In genomic region chr1:58778593-58778992, GRCh38 we compare ENCODE assay signal across 17 cellular contexts. TPM values are rescaled to one million over a fixed set of nuclear protein-coding genes. Genes with fewer than 3 reads are reported as not detected.
DNase-seq lines count a peak whose midpoint lies in the region; ATAC-seq, FAIRE-seq and TF ChIP-seq lines count a peak whose summit lies in the region.
"Had no signal": no experiment of that assay in that cellular context is flagged by ENCODE, and none has a peak within 500 bp of the region (broad histone marks: within the 10 kb centered on the region; RNA-seq: fewer than 3 reads in every experiment).

No MANE protein-coding gene starts in this region.

- TF ChIP-seq CTCF in natural killer cell (IDR thresholded peaks at IDR 0.05), result no peak
- no peak for TF ChIP-seq CTCF in astrocyte (IDR thresholded peaks at IDR 0.05; ENCODE audit: insufficient read depth, low read depth, low read length)
- TF ChIP-seq CTCF in neural progenitor cell (IDR thresholded peaks at IDR 0.05), result no peak

- no peak overlapping the region for H3K4ac ChIP-seq in mesenchymal stem cell (ENCODE audit: low read depth in 1 of 2, low read length in 2 of 2)

- H3K9me3 Mint-ChIP-seq in natural killer cell (peaks cover 0 to 3% of the 10 kb centered on the region in 2 donors), astrocyte (ENCODE audit: unreplicated experiment) (no peaks in the 10 kb centered on the region), neural progenitor cell (no peaks in the 10 kb centered on the region)
- no peaks in the 10 kb centered on the region for H3K9me3 Mint-ChIP-seq in natural killer cell treated with Interleukin-12 subunit alpha and Interleukin-12 subunit beta and Interleukin-15 and Interleukin-18, amount 100 ng/mL, for 72 hours

- no peak overlapping the region for H3K18ac ChIP-seq in mesenchymal stem cell (ENCODE audit: low read depth in 1 of 2, low read length in 2 of 2)

- no peak overlapping the region for H2BK12ac ChIP-seq in mesenchymal stem cell (ENCODE audit: low read length in 2 of 2)

- H3K79me2 ChIP-seq in astrocyte (ENCODE audit: insufficient read depth, low read length), result peaks cover 33% of the 10 kb centered on the region
- H3K79me2 ChIP-seq in neural progenitor cell (ENCODE audit: low read depth), result no peaks in the 10 kb centered on the region

- ATAC-seq in natural killer cell (peak in 1 of 3 donors; percentile 0), GM21367 (IDR thresholded peaks at IDR 0.05; ENCODE audit: unreplicated experiment) (no peak)
- ATAC-seq in natural killer cell treated with Interleukin-12 subunit alpha and Interleukin-12 subunit beta and Interleukin-15 and Interleukin-18, amount 100 ng/mL, for 72 hours, result no peak

- H3K27ac ChIP-seq in astrocyte (ENCODE audit: low read depth, low read length) (no peak overlapping the region), mesenchymal stem cell (ENCODE audit: low read length, poor library complexity, severe bottlenecking) (no peak overlapping the region), neural progenitor cell (no peak overlapping the region)

- peaks cover 37 to 40% of the 10 kb centered on the region in 2 donors for H3K4me1 Mint-ChIP-seq in natural killer cell
- peaks cover 14 to 18% of the 10 kb centered on the region in 2 donors for H3K4me1 Mint-ChIP-seq in natural killer cell treated with Interleukin-12 subunit alpha and Interleukin-12 subunit beta and Interleukin-15 and Interleukin-18, amount 100 ng/mL, for 72 hours (ENCODE audit: low read depth in 2 of 2)
- peaks cover 12% of the 10 kb centered on the region for H3K4me1 Mint-ChIP-seq in astrocyte (ENCODE audit: low read depth, unreplicated experiment)
- H3K4me1 Mint-ChIP-seq in neural progenitor cell, result peaks cover 34% of the 10 kb centered on the region

- no peak overlapping the region for H2AK5ac ChIP-seq in mesenchymal stem cell (ENCODE audit: low read length, severe bottlenecking)

- intact Hi-C loops in natural killer cell (cut with micrococcal nuclease), result no loop called here

- DNase-seq in natural killer cell (no peak), astrocyte (ENCODE audit: low read depth) (peak; percentile 20), mesenchymal stem cell (peak; percentile 55), neural progenitor cell (ENCODE audit: low spot score) (no peak), pons (ENCODE audit: low spot score) (no peak), HAP-1 (ENCODE audit: low spot score in 2 of 2) (no peak)
- no peak for DNase-seq in natural killer cell treated with Interleukin-12 subunit alpha and Interleukin-12 subunit beta and Interleukin-15 and Interleukin-18, amount 100 ng/mL, for 72 hours (ENCODE audit: low spot score)
- DNase-seq: AML-193, Calu3, GF-D8, Kasumi-1, NCI-H1417, NCI-H2029 treated with DMSO at 0.1 percent for 48 hours, SIG-M5 had no signal

- H3K27me3 Mint-ChIP-seq in natural killer cell (ENCODE audit: low read depth in 2 of 2) (peaks cover 0 to 8% of the 10 kb centered on the region in 2 donors), astrocyte (ENCODE audit: low read depth, unreplicated experiment) (no peaks in the 10 kb centered on the region), neural progenitor cell (ENCODE audit: insufficient read depth, low read depth) (peaks cover 22% of the 10 kb centered on the region)
- peaks cover 0 to 4% of the 10 kb centered on the region in 2 donors for H3K27me3 Mint-ChIP-seq in natural killer cell treated with Interleukin-12 subunit alpha and Interleukin-12 subunit beta and Interleukin-15 and Interleukin-18, amount 100 ng/mL, for 72 hours

- H3K9me3 ChIP-seq in astrocyte (ENCODE audit: insufficient read depth, low read depth, low read length) (no peaks in the 10 kb centered on the region), mesenchymal stem cell (ENCODE audit: control insufficient read depth, low read length) (no peaks in the 10 kb centered on the region), neural progenitor cell (ENCODE audit: low read depth) (no peaks in the 10 kb centered on the region), HAP-1 (no peaks in the 10 kb centered on the region)

- no peak overlapping the region for H2BK15ac ChIP-seq in mesenchymal stem cell (ENCODE audit: low read depth, poor library complexity, severe bottlenecking)

- H3K14ac ChIP-seq in mesenchymal stem cell (ENCODE audit: low read length in 2 of 2), result no peak overlapping the region

- peaks cover 18% of the 10 kb centered on the region for H3F3A ChIP-seq in neural progenitor cell (ENCODE audit: low read depth)

- H3K9ac ChIP-seq in astrocyte (ENCODE audit: low read length) (no peak overlapping the region), mesenchymal stem cell (ENCODE audit: low read length) (peak overlapping the region; percentile 100), neural progenitor cell (no peak overlapping the region)

- H3K79me1 ChIP-seq in mesenchymal stem cell (replicated peaks; ENCODE audit: low read length, poor library complexity, severe bottlenecking), result peaks cover 3% of the 10 kb centered on the region

- no peak overlapping the region for H3K4me3 ChIP-seq in astrocyte (ENCODE audit: insufficient read depth, low read depth, low read length)
- H3K4me3 ChIP-seq in mesenchymal stem cell (ENCODE audit: insufficient read depth in 1 of 2, low read depth in 1 of 2, low read length in 2 of 2), result no peak overlapping the region
- H3K4me3 ChIP-seq in neural progenitor cell, result no peak overlapping the region
- H3K4me3 ChIP-seq in HAP-1, result no peak overlapping the region

- in situ Hi-C loops in HAP-1 (cut with MboI; ENCODE audit: low sequenced_read_pairs), result no loop called here

- H2BK5ac ChIP-seq in mesenchymal stem cell (ENCODE audit: low read depth, low read length, poor library complexity, severe bottlenecking), result no peak overlapping the region

- H4K8ac ChIP-seq in mesenchymal stem cell (ENCODE audit: low read length), result no peak overlapping the region

- peaks cover 12% of the 10 kb centered on the region for H3K4me1 ChIP-seq in astrocyte (ENCODE audit: insufficient read depth, low read length)
- H3K4me1 ChIP-seq in mesenchymal stem cell (ENCODE audit: control insufficient read depth, insufficient read depth, low read depth, low read length), result no peaks in the 10 kb centered on the region
- peaks cover 13% of the 10 kb centered on the region for H3K4me1 ChIP-seq in neural progenitor cell
- H3K4me1 ChIP-seq in HAP-1, result no peaks in the 10 kb centered on the region

- H4K20me1 ChIP-seq in astrocyte (ENCODE audit: insufficient read depth, low read length), result peaks cover 40% of the 10 kb centered on the region
- peaks cover 18% of the 10 kb centered on the region for H4K20me1 ChIP-seq in neural progenitor cell (ENCODE audit: low read depth)

- H3K36me3 Mint-ChIP-seq in natural killer cell (no peaks in the 10 kb centered on the region), astrocyte (ENCODE audit: low read depth, unreplicated experiment) (peaks cover 21% of the 10 kb centered on the region), neural progenitor cell (peaks cover 4% of the 10 kb centered on the region)
- peaks cover 12% of the 10 kb centered on the region for H3K36me3 Mint-ChIP-seq in natural killer cell treated with Interleukin-12 subunit alpha and Interleukin-12 subunit beta and Interleukin-15 and Interleukin-18, amount 100 ng/mL, for 72 hours

- H3K23ac ChIP-seq in mesenchymal stem cell (ENCODE audit: low read length in 2 of 2), result no peak overlapping the region

- H2AFZ ChIP-seq in astrocyte (ENCODE audit: low read depth, low read length) (no peak overlapping the region), mesenchymal stem cell (ENCODE audit: low read depth, low read length) (no peak overlapping the region), neural progenitor cell (replicated peaks) (no peak overlapping the region)

- H3K27ac Mint-ChIP-seq in natural killer cell (peak overlapping the region; percentile 7 to 96), astrocyte (ENCODE audit: unreplicated experiment) (no peak overlapping the region), neural progenitor cell (no peak overlapping the region)
- no peak overlapping the region for H3K27ac Mint-ChIP-seq in natural killer cell treated with Interleukin-12 subunit alpha and Interleukin-12 subunit beta and Interleukin-15 and Interleukin-18, amount 100 ng/mL, for 72 hours

- WGBS in mesenchymal stem cell, result no CpG with 5 or more reads among the region's 3 CpGs

- peak overlapping the region; percentile 26 for H3K4me3 Mint-ChIP-seq in natural killer cell
- no peak overlapping the region for H3K4me3 Mint-ChIP-seq in natural killer cell treated with Interleukin-12 subunit alpha and Interleukin-12 subunit beta and Interleukin-15 and Interleukin-18, amount 100 ng/mL, for 72 hours
- H3K4me3 Mint-ChIP-seq in astrocyte (ENCODE audit: unreplicated experiment), result peak overlapping the region; percentile 58
- no peak overlapping the region for H3K4me3 Mint-ChIP-seq in neural progenitor cell

- H3K36me3 ChIP-seq in astrocyte (ENCODE audit: insufficient read depth, low read length) (peaks cover 8% of the 10 kb centered on the region), mesenchymal stem cell (ENCODE audit: control insufficient read depth in 1 of 2, insufficient read depth in 2 of 2, low read depth in 1 of 2, low read length in 2 of 2) (peaks cover 14 to 26% of the 10 kb centered on the region in 2 experiments), neural progenitor cell (no peaks in the 10 kb centered on the region), HAP-1 (replicated peaks) (no peaks in the 10 kb centered on the region)

- FAIRE-seq in astrocyte (lab: Jason Lieb, UNC), result no peak
- FAIRE-seq: H1, RCC 7860 had no signal

- H3K27me3 ChIP-seq in astrocyte (ENCODE audit: insufficient read depth, low read length) (no peaks in the 10 kb centered on the region), mesenchymal stem cell (ENCODE audit: control insufficient read depth in 1 of 2, insufficient read depth in 1 of 2, low read length in 2 of 2) (no peaks in the 10 kb centered on the region), neural progenitor cell (peaks cover 41% of the 10 kb centered on the region), HAP-1 (ENCODE audit: low read depth) (no peaks in the 10 kb centered on the region)

- H2BK120ac ChIP-seq in mesenchymal stem cell (ENCODE audit: low read depth, low read length), result no peak overlapping the region

- H3K4me2 ChIP-seq in astrocyte (ENCODE audit: low read length) (no peak overlapping the region), mesenchymal stem cell (ENCODE audit: low read length, poor library complexity, severe bottlenecking) (no peak overlapping the region), neural progenitor cell (no peak overlapping the region)

- no peak overlapping the region for H4K91ac ChIP-seq in mesenchymal stem cell (ENCODE audit: low read length)

RNA-seq across cellular contexts. Expression of gene JUN, which starts 5.3 kb away (rescaled TPM):
- total RNA-seq in natural killer cell, result 1,000 to 10,000 TPM; 1,209 to 1,942 (median 1,808) TPM
- 10 to 100 TPM; 62.2 to 90.1 TPM for total RNA-seq in natural killer cell treated with Interleukin-12 subunit alpha and Interleukin-12 subunit beta and Interleukin-15 and Interleukin-18, amount 100 ng/mL, for 72 hours
- total RNA-seq in astrocyte, result 100 and 101 TPM in 2 replicates
- 118 TPM for polyA plus RNA-seq in mesenchymal stem cell (2013, experiment 1 of 2)
- polyA plus RNA-seq in mesenchymal stem cell (2013, experiment 2 of 2), result 114 TPM
- total RNA-seq in neural progenitor cell (ENCODE audit: low replicate concordance), result 10.2 and 16.8 TPM in 2 replicates

Comparison
In these comparisons a context has a peak if more than half of its experiments do, and no peak if none do; other contexts are left out.
1. H3K27ac Mint-ChIP-seq: peak in natural killer cell (2 of 2); none in natural killer cell treated with Interleukin-12 subunit alpha and Interleukin-12 subunit beta and Interleukin-15 and Interleukin-18, amount 100 ng/mL, for 72 hours (0 of 2), astrocyte (single experiment) and neural progenitor cell (single experiment).
2. H3K4me3 Mint-ChIP-seq: peak in natural killer cell (single experiment) and astrocyte (single experiment); none in natural killer cell treated with Interleukin-12 subunit alpha and Interleukin-12 subunit beta and Interleukin-15 and Interleukin-18, amount 100 ng/mL, for 72 hours (single experiment) and neural progenitor cell (single experiment).
3. RNA of gene JUN, which starts 5.3 kb away (total RNA-seq): 1,209 to 1,942 TPM in natural killer cell; 100 to 101 TPM in astrocyte, 62.2 to 90.1 TPM in natural killer cell treated with Interleukin-12 subunit alpha and Interleukin-12 subunit beta and Interleukin-15 and Interleukin-18, amount 100 ng/mL, for 72 hours and 10.2 to 16.8 TPM in neural progenitor cell; every median in the first group is over 10 times any median in the second.
4. DNase-seq: peak in astrocyte (single experiment) and mesenchymal stem cell (single experiment); none in natural killer cell (single experiment), natural killer cell treated with Interleukin-12 subunit alpha and Interleukin-12 subunit beta and Interleukin-15 and Interleukin-18, amount 100 ng/mL, for 72 hours (single experiment), neural progenitor cell (single experiment), pons (single experiment) and HAP-1 (0 of 2).